ENCODE assay signal across 10 cellular contexts in genomic region chr1:56409112-56409691, GRCh38.
DNase-seq lines count a peak whose midpoint lies in the region; ATAC-seq and TF ChIP-seq lines count a peak whose summit lies in the region.
"Had no signal": no experiment of that assay in that cellular context is flagged by ENCODE, and none has a peak within 500 bp of the region (broad histone marks: within the 10 kb centered on the region; RNA-seq: fewer than 3 reads in every experiment).

No MANE protein-coding gene starts in this region.

- CTCF ChIA-PET in Calu3 (lab: Charles Lee) = interaction anchor here (1.2 kb wide), 2 partner anchors 22 to 168 kb away, joined by 3 to 9 read pairs; no protein-coding TSS in a partner anchor

- intact Hi-C loops in Calu3 (cut with micrococcal nuclease; ENCODE audit: unreplicated experiment) = loop anchor here (1.0 to 5.0 kb wide), 2 partner anchors 63 to 168 kb away; no protein-coding TSS in a partner anchor
- intact Hi-C loops in posterior cingulate gyrus (cut with DNase I) = no loop called here

- H3K27me3 ChIP-seq in WERI-Rb-1 (ENCODE audit: insufficient read depth, low read depth, severe bottlenecking) (no peaks in the 10 kb centered on the region), liver (ENCODE audit: control insufficient read depth in 4 of 4, insufficient read depth in 4 of 4, low read length in 3 of 4) (no peaks in the 10 kb centered on the region)

- TF ChIP-seq CTCF in Calu3 (IDR thresholded peaks at IDR 0.05; ENCODE audit: unreplicated experiment) (peak; percentile 68), WERI-Rb-1 (IDR thresholded peaks at IDR 0.05; ENCODE audit: low read depth, low read length) (peak; percentile 69), liver (IDR thresholded peaks at IDR 0.05; ENCODE audit: low read depth, low read length, missing input control) (peak; percentile 72)

- TF ChIP-seq RAD21 in liver (IDR thresholded peaks at IDR 0.05) = peak; percentile 95

- 33% methylated on average over 8 of the region's 8 CpGs for WGBS in liver

- H3K4me3 Mint-ChIP-seq in Calu3 (ENCODE audit: low read depth, unreplicated experiment) = no peak overlapping the region
- H3K4me3 Mint-ChIP-seq: activated naive CD4-positive, alpha-beta T cell treated with anti-CD3 and anti-CD28 coated beads, Interleukin-2, amount 50 U/mL, for 24 hours had no signal

- DNase-seq in Calu3 = peak; percentile 76
- DNase-seq in WERI-Rb-1 = peak; percentile 32
- DNase-seq in NCI-H2196 (lab: John Stamatoyannopoulos, UW; ENCODE audit: unreplicated experiment) = no peak
- DNase-seq in posterior cingulate gyrus = no peak
- DNase-seq in cerebellar cortex (ENCODE audit: low spot score) = no peak
- DNase-seq: hippocampal formation had no signal

- H3K4me3 ChIP-seq in WERI-Rb-1 (ENCODE audit: low read depth, low read length) = no peak overlapping the region
- no peak overlapping the region for H3K4me3 ChIP-seq in liver (ENCODE audit: low read depth in 1 of 3, low read length in 3 of 3)

- H3K27ac ChIP-seq in WERI-Rb-1 (no peak overlapping the region), liver (ENCODE audit: low read depth in 1 of 2, low read length in 2 of 2) (peak overlapping the region; percentile 33 to 61)

- peak; percentile 51 for ATAC-seq in GM19351 (IDR thresholded peaks at IDR 0.05; ENCODE audit: unreplicated experiment)
- no peak for ATAC-seq in HG03571 (IDR thresholded peaks at IDR 0.05; ENCODE audit: unreplicated experiment)

- H3K36me3 ChIP-seq in WERI-Rb-1 = no peaks in the 10 kb centered on the region
- no peaks in the 10 kb centered on the region for H3K36me3 ChIP-seq in liver (ENCODE audit: control insufficient read depth in 4 of 4, insufficient read depth in 3 of 4, low read depth in 1 of 4, low read length in 3 of 4)

- H3K36me3 Mint-ChIP-seq in Calu3 (ENCODE audit: insufficient read depth, unreplicated experiment) = peaks cover 3% of the 10 kb centered on the region
- H3K36me3 Mint-ChIP-seq: activated naive CD4-positive, alpha-beta T cell treated with anti-CD3 and anti-CD28 coated beads, Interleukin-2, amount 50 U/mL, for 24 hours had no signal

- H3K27ac Mint-ChIP-seq in Calu3 (ENCODE audit: unreplicated experiment) = no peak overlapping the region
- H3K27ac Mint-ChIP-seq: activated naive CD4-positive, alpha-beta T cell treated with anti-CD3 and anti-CD28 coated beads, Interleukin-2, amount 50 U/mL, for 24 hours had no signal

- peaks cover 19% of the 10 kb centered on the region for H3K4me1 Mint-ChIP-seq in Calu3 (ENCODE audit: low read depth, unreplicated experiment)
- H3K4me1 Mint-ChIP-seq: activated naive CD4-positive, alpha-beta T cell treated with anti-CD3 and anti-CD28 coated beads, Interleukin-2, amount 50 U/mL, for 24 hours had no signal

- H3K9me3 ChIP-seq in WERI-Rb-1 (ENCODE audit: severe bottlenecking) = no peaks in the 10 kb centered on the region
- no peaks in the 10 kb centered on the region for H3K9me3 ChIP-seq in liver (ENCODE audit: control insufficient read depth in 4 of 4, low read length in 3 of 4)

- BruUV-seq in Calu3 (replicated peaks; lab: Mats Ljungman, UMichigan) = no TSS peak

- H3K9ac ChIP-seq in liver (ENCODE audit: low read depth in 1 of 2, low read length in 2 of 2) = peak overlapping the region in 1 of 2 donors; percentile 8

- H3K27me3 Mint-ChIP-seq in Calu3 (ENCODE audit: unreplicated experiment) = no peaks in the 10 kb centered on the region
- H3K27me3 Mint-ChIP-seq: activated naive CD4-positive, alpha-beta T cell treated with anti-CD3 and anti-CD28 coated beads, Interleukin-2, amount 50 U/mL, for 24 hours had no signal

- no peaks in the 10 kb centered on the region for H3K9me3 Mint-ChIP-seq in Calu3 (ENCODE audit: low read depth, unreplicated experiment)
- H3K9me3 Mint-ChIP-seq: activated naive CD4-positive, alpha-beta T cell treated with anti-CD3 and anti-CD28 coated beads, Interleukin-2, amount 50 U/mL, for 24 hours had no signal

- peaks cover 0 to 24% (median 16%) of the 10 kb centered on the region in 4 donors for H3K4me1 ChIP-seq in liver (ENCODE audit: control insufficient read depth in 4 of 4, insufficient read depth in 4 of 4, low read length in 3 of 4)

TF ChIP-seq in liver, 16 proteins besides CTCF, POLR2A, EP300 and RAD21:
- TF ChIP-seq HNF4A (conservative IDR thresholded peaks at IDR 0.05) (peak in 1 of 2 donors; percentile 12), ZBTB33 (IDR thresholded peaks at IDR 0.05) (no peak)

Comparison
In these comparisons a context has a peak if more than half of its experiments do, and no peak if none do; other contexts are left out.
1. DNase-seq: peak in Calu3 (single experiment) and WERI-Rb-1 (single experiment); none in NCI-H2196 (single experiment), posterior cingulate gyrus (0 of 10) and cerebellar cortex (single experiment).
2. Peak in every context shown above with its lines, with median percentiles within 50 percentile points of each other: CTCF ChIP-seq.